In the genomic region with DNA sequence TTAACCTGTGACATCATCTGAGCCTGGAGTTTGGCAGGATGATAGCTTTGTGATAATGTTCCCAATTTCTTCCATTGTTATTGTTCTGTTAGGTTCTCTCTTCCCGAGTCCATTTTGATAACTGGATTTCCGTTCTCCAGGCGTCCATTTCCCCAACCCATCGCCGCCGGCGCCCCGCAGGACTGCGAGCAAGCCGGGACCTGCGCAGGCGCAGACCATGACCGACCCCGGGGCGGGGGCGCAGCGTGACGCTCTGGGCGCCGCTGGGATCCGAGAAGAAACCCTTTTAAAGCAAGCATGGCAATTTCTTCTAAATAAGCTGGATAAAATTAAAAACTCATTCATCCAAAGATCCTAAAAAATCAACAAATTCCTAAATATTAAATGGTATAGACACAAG, we compare ENCODE assay signal across 27 cellular contexts. TPM values are rescaled to one million over a fixed set of nuclear protein-coding genes. Genes with fewer than 3 reads are reported as not detected.
"Had no signal": no experiment of that assay in that cellular context is flagged by ENCODE, and none has a peak within 500 bp of the region (broad histone marks: within the 10 kb centered on the region; RNA-seq: fewer than 3 reads in every experiment).

A gene with protein sequence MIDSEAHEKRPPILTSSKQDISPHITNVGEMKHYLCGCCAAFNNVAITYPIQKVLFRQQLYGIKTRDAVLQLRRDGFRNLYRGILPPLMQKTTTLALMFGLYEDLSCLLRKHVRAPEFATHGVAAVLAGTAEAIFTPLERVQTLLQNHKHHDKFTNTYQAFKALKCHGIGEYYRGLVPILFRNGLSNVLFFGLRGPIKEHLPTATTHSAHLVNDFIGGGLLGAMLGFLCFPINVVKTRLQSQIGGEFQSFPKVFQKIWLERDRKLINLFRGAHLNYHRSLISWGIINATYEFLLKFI (minus strand): TSS at position 186 of the 400 bp plus-strand sequence. CDS start 219 bp downstream, outside the sequence.

- DNase-seq: activated CD4-positive, alpha-beta memory T cell treated with anti-CD3 and anti-CD28 coated beads, Interleukin-2, amount 10 ng/mL, durations not matched to agents 7 days and 5 days; activated CD4-positive, alpha-beta T cell treated with anti-CD3 and anti-CD28 coated beads for 1 hour; activated CD4-positive, alpha-beta T cell treated with anti-CD3 and anti-CD28 coated beads for 48 hours; activated CD4-positive, CD25-positive, alpha-beta regulatory T cell; activated CD8-positive, alpha-beta memory T cell treated with anti-CD3 and anti-CD28 coated beads for 24 hours; activated CD8-positive, alpha-beta memory T cell treated with anti-CD3 and anti-CD28 coated beads, Interleukin-2, amount 10 ng/mL, durations not matched to agents 7 days and 5 days; activated CD8-positive, alpha-beta memory T cell treated with anti-CD3 and anti-CD28 coated beads, Interleukin-2, amount 50 U/mL, for 48 hours; activated effector memory CD4-positive, alpha-beta T cell treated with Interleukin-2 at 50 U/mL for 16 hours; activated naive CD4-positive, alpha-beta T cell treated with anti-CD3 and anti-CD28 coated beads, Interleukin-2, amount 10 ng/mL, durations not matched to agents 7 days and 5 days; activated naive CD8-positive, alpha-beta T cell treated with anti-CD3 and anti-CD28 coated beads, Interleukin-2, amount 50 U/mL, for 24 hours; activated T-cell treated with anti-CD3 and anti-CD28 coated beads, Interleukin-2, amount 50 U/mL, for 48 hours; anterior cingulate cortex; central memory CD4-positive, alpha-beta T cell; NCI-H1105; NCI-H1417 treated with DMSO at 0.1 percent for 48 hours; NCI-H187 treated with DMSO at 0.1 percent for 48 hours; NCI-H2081; NCI-H2171 treated with DMSO at 0.1 percent for 48 hours; NCI-H345; NCI-H524 treated with DMSO at 0.1 percent for 48 hours; T1000; WERI-Rb-1 had no signal

- H3K27ac ChIP-seq: WERI-Rb-1 had no signal

- ATAC-seq: activated CD8-positive, alpha-beta memory T cell treated with anti-CD3 and anti-CD28 coated beads, Interleukin-2, amount 10 ng/mL, durations not matched to agents 7 days and 5 days; activated naive CD8-positive, alpha-beta T cell treated with anti-CD3 and anti-CD28 coated beads, Interleukin-2, amount 50 U/mL, for 24 hours; Panc1 had no signal

- H3K36me3 ChIP-seq: WERI-Rb-1 had no signal

RNA-seq across cellular contexts. Expression of the gene that starts here (rescaled TPM):
- total RNA-seq: MCF 10A; NCI-H460; RPMI7951; T-helper 1 cell treated with Interleukin-12 subunit alpha and Interleukin-12 subunit beta and Interleukin-4 antibody, amounts not matched to agents 30 ng/mL and 1 ng/mL, for 36 hours had no signal
